ENCODE assay signal across 31 cellular contexts in the genomic region with DNA sequence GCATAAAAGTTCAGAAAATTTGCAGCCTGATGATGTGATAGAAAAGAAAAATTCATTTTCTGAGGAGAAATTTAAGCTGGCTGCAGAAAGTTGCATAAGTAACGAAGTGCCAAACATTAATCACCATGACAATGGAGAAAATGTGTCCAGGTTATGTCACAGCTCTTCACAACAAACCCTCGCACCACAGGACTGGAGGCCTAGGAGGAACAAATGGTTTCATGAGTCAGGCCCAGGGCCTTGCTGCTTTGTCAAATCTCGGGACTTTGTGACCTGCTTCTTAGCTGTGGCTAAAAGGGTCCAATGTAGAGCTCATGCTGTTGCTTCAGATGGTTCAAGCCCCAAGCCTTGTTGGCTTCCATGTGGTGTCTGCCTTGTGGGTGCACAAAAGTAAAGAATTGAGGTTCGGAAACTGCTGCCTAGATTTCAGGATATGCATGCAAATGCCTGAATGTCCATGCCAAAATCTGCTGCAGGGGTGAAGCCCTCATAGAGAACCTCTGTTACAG.
"Had no signal": no experiment of that assay in that cellular context is flagged by ENCODE, and none has a peak within 500 bp of the region (broad histone marks: within the 10 kb centered on the region; RNA-seq: fewer than 3 reads in every experiment).

No MANE protein-coding gene starts in this region.

- H3K4me1 Mint-ChIP-seq: activated CD4-positive, alpha-beta T cell treated with anti-CD3 and anti-CD28 coated beads for 36 hours; activated CD4-positive, alpha-beta T cell treated with anti-CD3 and anti-CD28 coated beads, Interleukin-2, amount 10 ng/mL, durations not matched to agents 24 days and 14 days; activated CD8-positive, alpha-beta memory T cell treated with anti-CD3 and anti-CD28 coated beads, Interleukin-2, amount 10 ng/mL, durations not matched to agents 7 days and 5 days; activated naive CD4-positive, alpha-beta T cell treated with anti-CD3 and anti-CD28 coated beads, Interleukin-2, amount 50 U/mL, for 24 hours; activated naive CD8-positive, alpha-beta T cell treated with anti-CD3 and anti-CD28 coated beads, Interleukin-2, amount 10 ng/mL, durations not matched to agents 7 days and 5 days had no signal

- H3K36me3 ChIP-seq: cardiac muscle cell, colonic mucosa, esophagus squamous epithelium, gastroesophageal sphincter, heart right ventricle had no signal

- H3K9me3 ChIP-seq: body of pancreas, colonic mucosa, gastroesophageal sphincter had no signal

- H3K27ac Mint-ChIP-seq: activated CD4-positive, alpha-beta memory T cell treated with anti-CD3 and anti-CD28 coated beads for 36 hours; activated CD4-positive, alpha-beta T cell treated with anti-CD3 and anti-CD28 coated beads for 36 hours; activated CD4-positive, alpha-beta T cell treated with anti-CD3 and anti-CD28 coated beads, Interleukin-2, amount 10 ng/mL, durations not matched to agents 24 days and 14 days; activated CD8-positive, alpha-beta memory T cell treated with anti-CD3 and anti-CD28 coated beads, Interleukin-2, amount 10 ng/mL, durations not matched to agents 7 days and 5 days; activated CD8-positive, alpha-beta T cell treated with anti-CD3 and anti-CD28 coated beads, Interleukin-2, amount 10 ng/mL, durations not matched to agents 7 days and 5 days; activated naive CD4-positive, alpha-beta T cell treated with anti-CD3 and anti-CD28 coated beads for 36 hours; activated naive CD4-positive, alpha-beta T cell treated with anti-CD3 and anti-CD28 coated beads, Interleukin-2, amount 50 U/mL, for 24 hours; activated naive CD8-positive, alpha-beta T cell treated with anti-CD3 and anti-CD28 coated beads, Interleukin-2, amount 10 ng/mL, durations not matched to agents 7 days and 5 days; activated T-helper 1 cell treated with anti-CD3 and anti-CD28 coated beads, Interleukin-12 subunit alpha, Interleukin-12 subunit beta, Interleukin-2, Interleukin-4 antibody, amounts not matched to agents 30 ng/mL and 10 ng/mL and 1 ng/mL, durations not matched to agents 14 hours and 24 hours and 36 hours; activated T-helper 2 cell treated with anti-CD3 and anti-CD28 coated beads, Interferon-gamma antibody, Interleukin-2, Interleukin-4, amounts not matched to agents 10 μg/mL and 5 μg/mL and 100 μg/mL, durations not matched to agents 14 hours and 24 hours and 36 hours had no signal

- H3K27me3 Mint-ChIP-seq: activated CD4-positive, alpha-beta memory T cell treated with anti-CD3 and anti-CD28 coated beads for 36 hours; activated CD4-positive, alpha-beta T cell treated with anti-CD3 and anti-CD28 coated beads for 36 hours; activated CD4-positive, alpha-beta T cell treated with anti-CD3 and anti-CD28 coated beads, Interleukin-2, amount 10 ng/mL, durations not matched to agents 24 days and 14 days; activated CD8-positive, alpha-beta memory T cell treated with anti-CD3 and anti-CD28 coated beads, Interleukin-2, amount 10 ng/mL, durations not matched to agents 7 days and 5 days; activated naive CD4-positive, alpha-beta T cell treated with anti-CD3 and anti-CD28 coated beads, Interleukin-2, amount 50 U/mL, for 24 hours; activated naive CD8-positive, alpha-beta T cell treated with anti-CD3 and anti-CD28 coated beads, Interleukin-2, amount 10 ng/mL, durations not matched to agents 7 days and 5 days had no signal

- H3K9me3 Mint-ChIP-seq: activated naive CD8-positive, alpha-beta T cell treated with anti-CD3 and anti-CD28 coated beads, Interleukin-2, amount 10 ng/mL, durations not matched to agents 7 days and 5 days had no signal

- H3K36me3 Mint-ChIP-seq: activated CD8-positive, alpha-beta memory T cell treated with anti-CD3 and anti-CD28 coated beads, Interleukin-2, amount 10 ng/mL, durations not matched to agents 7 days and 5 days; activated naive CD4-positive, alpha-beta T cell treated with anti-CD3 and anti-CD28 coated beads, Interleukin-2, amount 50 U/mL, for 24 hours; activated naive CD8-positive, alpha-beta T cell treated with anti-CD3 and anti-CD28 coated beads, Interleukin-2, amount 10 ng/mL, durations not matched to agents 7 days and 5 days had no signal

- DNase-seq: activated CD4-positive, alpha-beta memory T cell treated with anti-CD3 and anti-CD28 coated beads for 36 hours; activated CD4-positive, alpha-beta T cell treated with anti-CD3 and anti-CD28 coated beads for 36 hours; activated CD4-positive, alpha-beta T cell treated with anti-CD3 and anti-CD28 coated beads, Interleukin-2, amount 10 ng/mL, durations not matched to agents 24 days and 14 days; activated CD4-positive, CD25-positive, alpha-beta regulatory T cell; activated CD4-positive, CD25-positive, alpha-beta regulatory T cell treated with anti-CD3 and anti-CD28 coated beads, Interleukin-2, amount 50 U/mL, for 72 hours; activated CD8-positive, alpha-beta memory T cell treated with anti-CD3 and anti-CD28 coated beads, Interleukin-2, amount 10 ng/mL, durations not matched to agents 7 days and 5 days; activated CD8-positive, alpha-beta memory T cell treated with anti-CD3 and anti-CD28 coated beads, Interleukin-2, amount 50 U/mL, for 4 hours; activated CD8-positive, alpha-beta T cell treated with anti-CD3 and anti-CD28 coated beads, Interleukin-2, amount 10 ng/mL, durations not matched to agents 7 days and 5 days; activated effector memory CD4-positive, alpha-beta T cell treated with anti-CD3 and anti-CD28 coated beads, Interleukin-2, amount 50 U/mL, for 16 hours; activated naive CD4-positive, alpha-beta T cell treated with anti-CD3 and anti-CD28 coated beads for 36 hours; activated naive CD8-positive, alpha-beta T cell treated with anti-CD3 and anti-CD28 coated beads, Interleukin-2, amount 10 ng/mL, durations not matched to agents 7 days and 5 days; activated T-cell treated with anti-CD3 and anti-CD28 coated beads, Interleukin-2, amount 50 U/mL, for 1 hour; activated T-cell treated with anti-CD3 and anti-CD28 coated beads, Interleukin-2, amount 50 U/mL, for 48 hours; anterior cingulate cortex; body of pancreas; central memory CD4-positive, alpha-beta T cell; cerebellar nuclear complex; colonic mucosa; effector CD8-positive, alpha-beta T cell; esophagus squamous epithelium; foreskin melanocyte; heart right ventricle; T-helper 2 cell had no signal

- H3K4me3 Mint-ChIP-seq: activated CD4-positive, alpha-beta memory T cell treated with anti-CD3 and anti-CD28 coated beads for 36 hours; activated CD4-positive, alpha-beta T cell treated with anti-CD3 and anti-CD28 coated beads for 36 hours; activated CD4-positive, alpha-beta T cell treated with anti-CD3 and anti-CD28 coated beads, Interleukin-2, amount 10 ng/mL, durations not matched to agents 24 days and 14 days; activated CD8-positive, alpha-beta memory T cell treated with anti-CD3 and anti-CD28 coated beads, Interleukin-2, amount 10 ng/mL, durations not matched to agents 7 days and 5 days; activated CD8-positive, alpha-beta T cell treated with anti-CD3 and anti-CD28 coated beads, Interleukin-2, amount 10 ng/mL, durations not matched to agents 7 days and 5 days; activated naive CD4-positive, alpha-beta T cell treated with anti-CD3 and anti-CD28 coated beads for 36 hours; activated naive CD4-positive, alpha-beta T cell treated with anti-CD3 and anti-CD28 coated beads, Interleukin-2, amount 50 U/mL, for 24 hours; activated naive CD8-positive, alpha-beta T cell treated with anti-CD3 and anti-CD28 coated beads, Interleukin-2, amount 10 ng/mL, durations not matched to agents 7 days and 5 days; activated T-helper 1 cell treated with anti-CD3 and anti-CD28 coated beads, Interleukin-12 subunit alpha, Interleukin-12 subunit beta, Interleukin-2, Interleukin-4 antibody, amounts not matched to agents 30 ng/mL and 10 ng/mL and 1 ng/mL, durations not matched to agents 14 hours and 24 hours and 36 hours had no signal

- H3K4me3 ChIP-seq: body of pancreas, cardiac muscle cell, colonic mucosa, esophagus squamous epithelium, gastroesophageal sphincter, heart right ventricle had no signal

- H3K27ac ChIP-seq: body of pancreas, cardiac muscle cell, colonic mucosa, epithelial cell of prostate, esophagus squamous epithelium, gastroesophageal sphincter, heart right ventricle had no signal

- FAIRE-seq: endometrium, endothelial cell of umbilical vein had no signal

- H3K27me3 ChIP-seq: body of pancreas, cardiac muscle cell, colonic mucosa, esophagus squamous epithelium, gastroesophageal sphincter, heart right ventricle had no signal

- H3K4me1 ChIP-seq: body of pancreas, colonic mucosa, esophagus squamous epithelium, gastroesophageal sphincter, heart right ventricle had no signal
